16 cellular contexts compared by ENCODE assay signal in the genomic region with DNA sequence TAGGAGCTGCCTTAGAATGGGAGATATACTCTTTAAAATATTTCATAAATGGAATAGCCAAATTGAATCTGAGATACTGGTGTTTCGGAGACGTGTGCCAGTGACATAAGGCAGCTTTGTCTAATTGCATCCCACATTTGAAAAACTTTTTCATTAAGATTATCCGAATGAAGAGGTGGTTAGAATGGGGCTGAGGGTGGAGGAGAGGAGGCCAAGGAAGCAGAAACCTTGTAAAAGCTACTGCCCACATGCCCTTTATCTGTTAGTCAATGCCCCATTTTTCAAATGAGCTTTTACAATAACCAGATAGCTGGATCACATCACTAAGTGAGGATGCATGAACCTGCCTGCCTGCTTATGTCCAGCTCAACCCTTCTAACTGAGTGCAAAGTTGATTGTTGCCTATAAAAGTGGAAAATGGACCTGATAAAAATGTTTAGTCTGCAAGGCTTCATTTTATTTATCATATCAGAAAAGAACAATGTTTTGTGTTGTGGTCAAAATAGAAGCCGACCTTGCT. TPM values are rescaled to one million over a fixed set of nuclear protein-coding genes. Genes with fewer than 3 reads are reported as not detected.
DNase-seq lines count a peak whose midpoint lies in the region; ATAC-seq and TF ChIP-seq lines count a peak whose summit lies in the region.
"Had no signal": no experiment of that assay in that cellular context is flagged by ENCODE, and none has a peak within 500 bp of the region (broad histone marks: within the 10 kb centered on the region; RNA-seq: fewer than 3 reads in every experiment).

No MANE protein-coding gene starts in this region.

- H3K4me3 Mint-ChIP-seq in mesothelial cell of epicardium: no peak overlapping the region
- H3K4me3 Mint-ChIP-seq: CD14-positive monocyte; CD4-positive, alpha-beta memory T cell; IgD-negative memory B cell had no signal

- no peak for ATAC-seq in HG03045 (IDR thresholded peaks at IDR 0.05; ENCODE audit: unreplicated experiment)
- ATAC-seq: HCT116, HepG2 had no signal

- no peak for TF ChIP-seq CTCF in mesothelial cell of epicardium (IDR thresholded peaks at IDR 0.05; ENCODE audit: unreplicated experiment)

- DNase-seq in NCI-H2227 (lab: John Stamatoyannopoulos, UW; ENCODE audit: unreplicated experiment) (peak; percentile 9), NCI-H2227 treated with DMSO at 0.1 percent for 48 hours (lab: John Stamatoyannopoulos, UW) (no peak), amniotic epithelial cell (ENCODE audit: low read depth) (peak; percentile 35), mesothelial cell of epicardium (ENCODE audit: low spot score in 2 of 2, unreplicated experiment in 2 of 2) (no peak), inferior parietal cortex (ENCODE audit: extremely low spot score) (no peak)
- DNase-seq in stimulated activated CD4-positive, alpha-beta T cell treated with anti-CD3 and anti-CD28 coated beads, Interleukin-2, amount 100 ng/mL, for 24 hours: no peak
- DNase-seq: CD4-positive, alpha-beta memory T cell; DMS79 treated with DMSO at 0.1 percent for 48 hours; GF-D8; GOT3; H7 had no signal

- no peaks in the 10 kb centered on the region for H3K27me3 Mint-ChIP-seq in mesothelial cell of epicardium (ENCODE audit: low read depth)
- H3K27me3 Mint-ChIP-seq: CD4-positive, alpha-beta memory T cell; IgD-negative memory B cell had no signal

- H3K4me1 Mint-ChIP-seq in mesothelial cell of epicardium: peaks cover 21% of the 10 kb centered on the region

- H3K9me3 Mint-ChIP-seq in mesothelial cell of epicardium: no peaks in the 10 kb centered on the region
- H3K9me3 Mint-ChIP-seq: CD4-positive, alpha-beta memory T cell; IgD-negative memory B cell had no signal

- H3K36me3 Mint-ChIP-seq in mesothelial cell of epicardium: peaks cover 20% of the 10 kb centered on the region
- H3K36me3 Mint-ChIP-seq: IgD-negative memory B cell had no signal

- H3K27ac Mint-ChIP-seq in mesothelial cell of epicardium: peak overlapping the region; percentile 34
- H3K27ac Mint-ChIP-seq: CD14-positive monocyte; CD4-positive, alpha-beta memory T cell had no signal

RNA-seq across cellular contexts. Expression of gene SNX24, which starts 34.8 kb away (rescaled TPM):
- 40.9 to 50.4 TPM (median 44.5 TPM) in 3 replicates for total RNA-seq in mesothelial cell of epicardium

Comparison
In these comparisons a context has a peak if more than half of its experiments do, and no peak if none do; other contexts are left out.
1. DNase-seq: peak in NCI-H2227 (single experiment) and amniotic epithelial cell (single experiment); none in NCI-H2227 treated with DMSO at 0.1 percent for 48 hours (single experiment), mesothelial cell of epicardium (0 of 2), stimulated activated CD4-positive, alpha-beta T cell treated with anti-CD3 and anti-CD28 coated beads, Interleukin-2, amount 100 ng/mL, for 24 hours (0 of 2) and inferior parietal cortex (single experiment).